ENCODE assay signal across 19 cellular contexts in the genomic region with DNA sequence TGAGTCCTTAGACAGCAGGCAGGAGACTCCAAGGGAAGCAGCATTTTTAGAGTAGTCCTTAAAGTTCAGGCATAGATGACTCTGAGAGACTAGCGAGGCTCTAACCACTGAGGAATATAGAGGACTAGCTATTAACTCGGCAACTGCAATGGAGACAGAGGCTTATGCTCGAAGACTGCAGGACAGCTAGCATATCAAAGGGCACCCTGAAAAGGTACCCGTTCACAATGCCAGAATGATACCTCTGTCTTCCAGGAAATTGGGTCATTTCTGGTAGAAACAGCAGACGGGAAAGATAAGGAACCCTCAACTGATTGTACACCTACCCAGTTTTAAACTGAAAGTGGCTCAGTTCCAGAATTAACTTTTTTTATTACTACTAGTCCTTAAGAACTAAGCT.
DNase-seq lines count a peak whose midpoint lies in the region; ATAC-seq and TF ChIP-seq lines count a peak whose summit lies in the region.
"Had no signal": no experiment of that assay in that cellular context is flagged by ENCODE, and none has a peak within 500 bp of the region (broad histone marks: within the 10 kb centered on the region; RNA-seq: fewer than 3 reads in every experiment).

No MANE protein-coding gene starts in this region.

- no peak overlapping the region for H2AK5ac ChIP-seq in neuronal stem cell (ENCODE audit: low read depth, low read length)

- peaks cover 24% of the 10 kb centered on the region for H3K4me1 ChIP-seq in DND-41 (ENCODE audit: insufficient read depth, low read length)
- no peaks in the 10 kb centered on the region for H3K4me1 ChIP-seq in neuronal stem cell (ENCODE audit: control insufficient read depth in 2 of 2, insufficient read depth in 1 of 2, low read depth in 1 of 2, low read length in 2 of 2)
- no peaks in the 10 kb centered on the region for H3K4me1 ChIP-seq in hepatocyte (ENCODE audit: insufficient read depth)
- H3K4me1 ChIP-seq: A549 had no signal

- no peak overlapping the region for H3K4ac ChIP-seq in neuronal stem cell (ENCODE audit: low read length)

- TF ChIP-seq CTCF in DND-41 (IDR thresholded peaks at IDR 0.05; ENCODE audit: borderline replicate concordance, extremely low read depth, low read length, poor library complexity, severe bottlenecking) (no peak), hepatocyte (IDR thresholded peaks at IDR 0.05; ENCODE audit: poor library complexity) (no peak)

- H3K79me1 ChIP-seq in neuronal stem cell (ENCODE audit: low read depth, low read length) = no peaks in the 10 kb centered on the region

- H3K27me3 ChIP-seq in DND-41 (ENCODE audit: insufficient read depth, low read length, poor library complexity) (no peaks in the 10 kb centered on the region), neuronal stem cell (ENCODE audit: control insufficient read depth in 3 of 3, insufficient read depth in 3 of 3, low read depth in 1 of 3, low read length in 3 of 3) (no peaks in the 10 kb centered on the region), hepatocyte (no peaks in the 10 kb centered on the region)

- H3K27ac Mint-ChIP-seq in T-helper 2 cell treated with Interferon-gamma antibody and Interleukin-4, amounts not matched to agents 5 μg/mL and 100 μg/mL, for 36 hours = no peak overlapping the region

- H2BK12ac ChIP-seq in neuronal stem cell (ENCODE audit: low read length) = no peak overlapping the region

- ATAC-seq in DND-41 (ENCODE audit: insufficient read depth, low read depth) = peak; percentile 74
- ATAC-seq: A549 had no signal

- no peak overlapping the region for H3K4me3 Mint-ChIP-seq in T-helper 2 cell treated with Interferon-gamma antibody and Interleukin-4, amounts not matched to agents 5 μg/mL and 100 μg/mL, for 36 hours

- no peaks in the 10 kb centered on the region for H3K9me3 Mint-ChIP-seq in T-helper 2 cell treated with Interferon-gamma antibody and Interleukin-4, amounts not matched to agents 5 μg/mL and 100 μg/mL, for 36 hours

- H3K27ac ChIP-seq in DND-41 (ENCODE audit: low read length) = peak overlapping the region; percentile 62; the same call in 1 of the 2 replicates
- no peak overlapping the region for H3K27ac ChIP-seq in neuronal stem cell (replicated peaks; ENCODE audit: low read length)
- H3K27ac ChIP-seq in hepatocyte = no peak overlapping the region
- H3K27ac ChIP-seq: A549, C4-2B had no signal

- H3K9me2 ChIP-seq in hepatocyte (replicated peaks; ENCODE audit: insufficient read depth) = no peaks in the 10 kb centered on the region
- H3K9me2 ChIP-seq: SK-N-SH had no signal

- no peak overlapping the region for H3K18ac ChIP-seq in neuronal stem cell (ENCODE audit: low read length)

- H4K8ac ChIP-seq in neuronal stem cell (ENCODE audit: low read depth, low read length) = no peak overlapping the region

- H4K20me1 ChIP-seq in DND-41 (ENCODE audit: insufficient read depth, low read length) (no peaks in the 10 kb centered on the region), hepatocyte (ENCODE audit: insufficient read depth, poor library complexity, severe bottlenecking) (no peaks in the 10 kb centered on the region)

- H3K36me3 ChIP-seq in DND-41 (ENCODE audit: insufficient read depth, low read length) (no peaks in the 10 kb centered on the region), neuronal stem cell (replicated peaks in 1 of 2; ENCODE audit: control insufficient read depth in 2 of 2, insufficient read depth in 2 of 2, low read length in 2 of 2) (no peaks in the 10 kb centered on the region), hepatocyte (replicated peaks; ENCODE audit: insufficient read depth, low read depth) (no peaks in the 10 kb centered on the region)

- no peaks in the 10 kb centered on the region for H3K4me1 Mint-ChIP-seq in T-helper 2 cell treated with Interferon-gamma antibody and Interleukin-4, amounts not matched to agents 5 μg/mL and 100 μg/mL, for 36 hours (ENCODE audit: low read depth)

- no peak overlapping the region for H2BK5ac ChIP-seq in neuronal stem cell (ENCODE audit: low read length)

- no peak overlapping the region for H2BK15ac ChIP-seq in neuronal stem cell (ENCODE audit: low read length)

- H3K36me3 Mint-ChIP-seq in T-helper 2 cell treated with Interferon-gamma antibody and Interleukin-4, amounts not matched to agents 5 μg/mL and 100 μg/mL, for 36 hours (ENCODE audit: low read depth) = no peaks in the 10 kb centered on the region

- H3K27me3 Mint-ChIP-seq in T-helper 2 cell treated with Interferon-gamma antibody and Interleukin-4, amounts not matched to agents 5 μg/mL and 100 μg/mL, for 36 hours (ENCODE audit: low read depth) = no peaks in the 10 kb centered on the region

- H2AFZ ChIP-seq in DND-41 (ENCODE audit: low read depth, low read length) = peak overlapping the region; percentile 56; the same call in 1 of the 2 replicates
- H2AFZ ChIP-seq in neuronal stem cell (ENCODE audit: low read length) = peak overlapping the region; percentile 6
- H2AFZ ChIP-seq in hepatocyte = no peak overlapping the region

- no CpG with 5 or more reads among the region's 5 CpGs for WGBS in neuronal stem cell (ENCODE audit: extremely low coverage in 2 of 2, insufficient read length in 2 of 2, insufficient replicate concordance in 1 of 2), 2 donors
- WGBS in hepatocyte (ENCODE audit: low lambda C conversion rate, missing lambda C conversion rate) = 91% methylated on average over 5 of the region's 5 CpGs

- H3K4me3 ChIP-seq in DND-41 (ENCODE audit: low read depth in 1 of 2, low read length in 2 of 2) = peak overlapping the region in 1 of 2 experiments; percentile 36; a peak in 1 of 4 replicates
- H3K4me3 ChIP-seq in neuronal stem cell (ENCODE audit: low read length in 2 of 2) = no peak overlapping the region
- no peak overlapping the region for H3K4me3 ChIP-seq in hepatocyte
- H3K4me3 ChIP-seq: A549 had no signal

- H2BK120ac ChIP-seq in neuronal stem cell (ENCODE audit: low read depth, low read length) = no peak overlapping the region

- H3K9me3 ChIP-seq in DND-41 (ENCODE audit: insufficient read depth, low read length, severe bottlenecking) = no peaks in the 10 kb centered on the region
- no peaks in the 10 kb centered on the region for H3K9me3 ChIP-seq in neuronal stem cell (replicated peaks in 1 of 2; ENCODE audit: control insufficient read depth in 2 of 2, insufficient read depth in 1 of 2, low read depth in 1 of 2, low read length in 2 of 2)
- H3K9me3 ChIP-seq in hepatocyte (ENCODE audit: low read depth) = no peaks in the 10 kb centered on the region
- H3K9me3 ChIP-seq: A549, SK-N-SH had no signal

- no peak overlapping the region for H3K9ac ChIP-seq in DND-41 (ENCODE audit: low read depth, low read length)
- H3K9ac ChIP-seq in neuronal stem cell (ENCODE audit: low read depth, low read length, poor library complexity) = no peak overlapping the region
- H3K9ac ChIP-seq: SK-N-SH had no signal

- DNase-seq in DND-41 (peak; percentile 29), UCSD-AML1 (lab: John Stamatoyannopoulos, UW; ENCODE audit: unreplicated experiment) (peak; percentile 12), dermis blood vessel endothelial cell (peak; percentile 62), neuronal stem cell (ENCODE audit: low spot score) (no peak), DMS153 (lab: John Stamatoyannopoulos, UW) (no peak), hepatocyte (ENCODE audit: low spot score) (no peak)
- no peak for DNase-seq in T-helper 2 cell treated with Interferon-gamma antibody and Interleukin-4, amounts not matched to agents 5 μg/mL and 100 μg/mL, for 36 hours (ENCODE audit: low spot score)
- DNase-seq: COR-L47, H7, KG1, NCI-H1048, NCI-H146, NCI-H2081 treated with DMSO at 0.1 percent for 48 hours, NCI-H510A, NCI-H82, Right ventricle myocardium superior, SK-N-SH had no signal

- no peak overlapping the region for H3K14ac ChIP-seq in neuronal stem cell (ENCODE audit: low read length)

- no peak overlapping the region for H3K23ac ChIP-seq in neuronal stem cell (ENCODE audit: low read depth, low read length, poor library complexity)

- H3K79me2 ChIP-seq in DND-41 (ENCODE audit: insufficient read depth, low read length) (no peaks in the 10 kb centered on the region), hepatocyte (no peaks in the 10 kb centered on the region)

- H3K4me2 ChIP-seq in DND-41 (ENCODE audit: insufficient read depth, low read length) (peak overlapping the region; percentile 56; the same call in 1 of the 2 replicates), neuronal stem cell (ENCODE audit: insufficient read depth, low read length, poor library complexity, severe bottlenecking) (no peak overlapping the region), hepatocyte (no peak overlapping the region)
- H3K4me2 ChIP-seq: A549, SK-N-SH had no signal

- H4K91ac ChIP-seq in neuronal stem cell (ENCODE audit: low read depth, low read length, poor library complexity) = no peak overlapping the region

Comparison
In these comparisons a context has a peak if more than half of its experiments do, and no peak if none do; other contexts are left out.
1. DNase-seq: peak in DND-41 (single experiment), UCSD-AML1 (single experiment) and dermis blood vessel endothelial cell (single experiment); none in neuronal stem cell (single experiment), T-helper 2 cell treated with Interferon-gamma antibody and Interleukin-4, amounts not matched to agents 5 μg/mL and 100 μg/mL, for 36 hours (single experiment), DMS153 (single experiment) and hepatocyte (single experiment).